ENCODE assay signal across 8 cellular contexts in genomic region chr16:85395207-85395912, GRCh38.
DNase-seq lines count a peak whose midpoint lies in the region; ATAC-seq and TF ChIP-seq lines count a peak whose summit lies in the region.

No MANE protein-coding gene starts in this region.

- no peak for TF ChIP-seq CTCF in GM13976 (IDR thresholded peaks at IDR 0.05; ENCODE audit: borderline replicate concordance, control extremely low read depth, extremely low read depth, insufficient read depth, missing control alignments)
- TF ChIP-seq CTCF in WERI-Rb-1 (IDR thresholded peaks at IDR 0.05; ENCODE audit: low read depth, low read length): no peak
- TF ChIP-seq CTCF in left ventricle myocardium inferior (IDR thresholded peaks at IDR 0.05; ENCODE audit: borderline replicate concordance): no peak

- H3K36me3 ChIP-seq in WERI-Rb-1 (no peaks in the 10 kb centered on the region), left ventricle myocardium inferior (no peaks in the 10 kb centered on the region), skeletal muscle satellite cell (ENCODE audit: insufficient read depth, low read length) (no peaks in the 10 kb centered on the region)

- H3K4me1 ChIP-seq in left ventricle myocardium inferior (peaks cover 37% of the 10 kb centered on the region), skeletal muscle satellite cell (ENCODE audit: control insufficient read depth, insufficient read depth, low read length) (peaks cover 43% of the 10 kb centered on the region)

- H3K9me3 ChIP-seq in WERI-Rb-1 (ENCODE audit: severe bottlenecking) (no peaks in the 10 kb centered on the region), left ventricle myocardium inferior (replicated peaks) (no peaks in the 10 kb centered on the region), skeletal muscle satellite cell (replicated peaks; ENCODE audit: low read length) (no peaks in the 10 kb centered on the region)

- H3K27me3 ChIP-seq in WERI-Rb-1 (ENCODE audit: insufficient read depth, low read depth, severe bottlenecking) (no peaks in the 10 kb centered on the region), left ventricle myocardium inferior (ENCODE audit: low read depth) (no peaks in the 10 kb centered on the region), skeletal muscle satellite cell (ENCODE audit: control insufficient read depth, insufficient read depth, low read length) (no peaks in the 10 kb centered on the region)

- ATAC-seq in HG03342 (IDR thresholded peaks at IDR 0.05; ENCODE audit: unreplicated experiment): no peak

- intact Hi-C loops in left ventricle myocardium inferior (cut with micrococcal nuclease): no loop called here

- H3K4me3 ChIP-seq in WERI-Rb-1 (ENCODE audit: low read depth, low read length): no peak overlapping the region
- H3K4me3 ChIP-seq in left ventricle myocardium inferior: no peak overlapping the region
- H3K4me3 ChIP-seq in skeletal muscle satellite cell (ENCODE audit: low read length): peak overlapping the region; percentile 51

- in situ Hi-C loops in GM13976 (cut with MboI; ENCODE audit: low sequenced_read_pairs, unreplicated experiment): no loop called here

- H3K4me2 ChIP-seq in skeletal muscle satellite cell (ENCODE audit: low read length): peak overlapping the region; percentile 79

- peak; percentile 81 for DNase-seq in GM13976 (ENCODE audit: low spot score)
- peak; percentile 95 for DNase-seq in NCI-H1092 treated with DMSO at 0.1 percent for 48 hours (lab: John Stamatoyannopoulos, UW)
- DNase-seq in WERI-Rb-1: peak; percentile 4
- DNase-seq in left ventricle myocardium inferior: peak; percentile 67
- DNase-seq in central memory CD4-positive, alpha-beta T cell: no peak
- DNase-seq in activated CD4-positive, alpha-beta T cell treated with anti-CD3 and anti-CD28 coated beads for 48 hours: no peak

- H3K27ac ChIP-seq in WERI-Rb-1 (no peak overlapping the region), left ventricle myocardium inferior (replicated peaks) (peak overlapping the region; percentile 71)

- peak overlapping the region; percentile 73 for H3K9ac ChIP-seq in skeletal muscle satellite cell (ENCODE audit: low read depth, low read length)

Comparison
In these comparisons a context has a peak if more than half of its experiments do, and no peak if none do; other contexts are left out.
1. DNase-seq: peak in GM13976 (single experiment), NCI-H1092 treated with DMSO at 0.1 percent for 48 hours (single experiment), WERI-Rb-1 (single experiment) and left ventricle myocardium inferior (single experiment); none in central memory CD4-positive, alpha-beta T cell (single experiment) and activated CD4-positive, alpha-beta T cell treated with anti-CD3 and anti-CD28 coated beads for 48 hours (single experiment).